Comparison of ENCODE assay signal across 11 cellular contexts in genomic region chrX:137926090-137926489, GRCh38.
DNase-seq lines count a peak whose midpoint lies in the region; ATAC-seq, FAIRE-seq and TF ChIP-seq lines count a peak whose summit lies in the region.
"Had no signal": no experiment of that assay in that cellular context is flagged by ENCODE, and none has a peak within 500 bp of the region (broad histone marks: within the 10 kb centered on the region; RNA-seq: fewer than 3 reads in every experiment).

No MANE protein-coding gene starts in this region.

- WGBS in GM12878 (ENCODE audit: insufficient coverage, insufficient replicate concordance, low lambda C conversion rate, missing lambda C conversion rate): 0% methylated on average over 1 of the region's 1 CpG
- WGBS in neuronal stem cell (ENCODE audit: extremely low coverage in 2 of 2, insufficient read length in 2 of 2, insufficient replicate concordance in 1 of 2), 2 donors: no CpG with 5 or more reads among the region's 1 CpG
- 14 to 26% methylated on average over 1 of the region's 1 CpG for WGBS in thyroid gland, 2 donors

- intact Hi-C loops in GM12878 (cut with micrococcal nuclease; ENCODE audit: unreplicated experiment) (loop anchor here (5.0 kb wide), 1 partner anchor 494 kb away; no protein-coding TSS in a partner anchor), thyroid gland (cut with DNase I) (no loop called here)

- no peak overlapping the region for H2BK12ac ChIP-seq in neuronal stem cell (ENCODE audit: low read length)

- TF ChIP-seq POLR2A in GM12878 (IDR thresholded peaks at IDR 0.05; ENCODE audit: low read depth, low read length): no peak
- TF ChIP-seq POLR2A in thyroid gland (IDR thresholded peaks at IDR 0.05): no peak

- no peaks in the 10 kb centered on the region for H3K79me2 ChIP-seq in GM12878 (ENCODE audit: control insufficient read depth, insufficient read depth, low read length)

- H4K91ac ChIP-seq in neuronal stem cell (ENCODE audit: low read depth, low read length, poor library complexity): no peak overlapping the region

- H3K36me3 ChIP-seq in GM12878 (ENCODE audit: control insufficient read depth in 2 of 2, insufficient read depth in 2 of 2, low read length in 1 of 2): no peaks in the 10 kb centered on the region
- no peaks in the 10 kb centered on the region for H3K36me3 ChIP-seq in neuronal stem cell (replicated peaks in 1 of 2; ENCODE audit: control insufficient read depth in 2 of 2, insufficient read depth in 2 of 2, low read length in 2 of 2)
- no peaks in the 10 kb centered on the region for H3K36me3 ChIP-seq in thyroid gland
- H3K36me3 ChIP-seq: thoracic aorta had no signal

- SMC1A ChIA-PET in GM12878 (lab: Charles Lee; ENCODE audit: uncharacterized antibody, unreplicated experiment): interaction anchor here (1.0 to 1.5 kb wide), 4 partner anchors 9 to 495 kb away, joined by 3 to 5 read pairs (median 4); no protein-coding TSS in a partner anchor

- H3K27me3 Mint-ChIP-seq in activated naive CD4-positive, alpha-beta T cell treated with anti-CD3 and anti-CD28 coated beads, Interleukin-2, amount 10 ng/mL, durations not matched to agents 7 days and 5 days: no peaks in the 10 kb centered on the region
- H3K27me3 Mint-ChIP-seq: activated CD4-positive, alpha-beta memory T cell treated with anti-CD3 and anti-CD28 coated beads, Interleukin-2, amount 10 ng/mL, durations not matched to agents 7 days and 5 days had no signal

- H3K4me1 ChIP-seq in GM12878 (ENCODE audit: control insufficient read depth, insufficient read depth, low read length) (no peaks in the 10 kb centered on the region), neuronal stem cell (ENCODE audit: control insufficient read depth in 2 of 2, insufficient read depth in 1 of 2, low read depth in 1 of 2, low read length in 2 of 2) (peaks cover 0 to 4% of the 10 kb centered on the region in 2 donors), thyroid gland (no peaks in the 10 kb centered on the region)

- CTCF ChIA-PET in GM12878 (lab: Yijun Ruan, JAX): interaction anchor here (0.7 to 1.4 kb wide), 3 partner anchors 494 to 968 kb away, joined by 3 to 7 read pairs (median 4); no protein-coding TSS in a partner anchor
- CTCF ChIA-PET in activated naive CD4-positive, alpha-beta T cell treated with anti-CD3 and anti-CD28 coated beads, Interleukin-2, amount 10 ng/mL, durations not matched to agents 7 days and 5 days (lab: Charles Lee): no interaction called here

- in situ Hi-C loops in GM12878 (cut with MboI): no loop called here

- H3K4ac ChIP-seq in neuronal stem cell (ENCODE audit: low read length): no peak overlapping the region

- no peak overlapping the region for H3K14ac ChIP-seq in neuronal stem cell (ENCODE audit: low read length)

- no TSS peak for BruUV-seq in GM12878 (replicated peaks; lab: Mats Ljungman, UMichigan)

- no peaks in the 10 kb centered on the region for H4K20me1 ChIP-seq in GM12878 (ENCODE audit: control insufficient read depth, insufficient read depth)

- no peaks in the 10 kb centered on the region for H3K36me3 Mint-ChIP-seq in activated naive CD4-positive, alpha-beta T cell treated with anti-CD3 and anti-CD28 coated beads, Interleukin-2, amount 10 ng/mL, durations not matched to agents 7 days and 5 days

- H3K9ac ChIP-seq in GM12878 (ENCODE audit: control insufficient read depth, insufficient read depth, low read length) (no peak overlapping the region), neuronal stem cell (ENCODE audit: low read depth, low read length, poor library complexity) (no peak overlapping the region)

- ATAC-seq in GM12878: 0 out of 3 replicates have a peak, but pooled peaks have one; percentile 38

- no peak overlapping the region for H2AFZ ChIP-seq in GM12878 (ENCODE audit: control insufficient read depth, low read depth, low read length)
- H2AFZ ChIP-seq in neuronal stem cell (ENCODE audit: low read length): no peak overlapping the region

- no peak overlapping the region for H3K23ac ChIP-seq in neuronal stem cell (ENCODE audit: low read depth, low read length, poor library complexity)

- H3K4me1 Mint-ChIP-seq in activated naive CD4-positive, alpha-beta T cell treated with anti-CD3 and anti-CD28 coated beads, Interleukin-2, amount 10 ng/mL, durations not matched to agents 7 days and 5 days: no peaks in the 10 kb centered on the region
- H3K4me1 Mint-ChIP-seq: activated CD4-positive, alpha-beta memory T cell treated with anti-CD3 and anti-CD28 coated beads, Interleukin-2, amount 10 ng/mL, durations not matched to agents 7 days and 5 days had no signal

- H3K27ac Mint-ChIP-seq in activated naive CD4-positive, alpha-beta T cell treated with anti-CD3 and anti-CD28 coated beads, Interleukin-2, amount 10 ng/mL, durations not matched to agents 7 days and 5 days: no peak overlapping the region
- H3K27ac Mint-ChIP-seq: activated CD4-positive, alpha-beta memory T cell treated with anti-CD3 and anti-CD28 coated beads, Interleukin-2, amount 10 ng/mL, durations not matched to agents 7 days and 5 days had no signal

- no peak overlapping the region for H2BK120ac ChIP-seq in neuronal stem cell (ENCODE audit: low read depth, low read length)

- TF ChIP-seq CTCF in GM12878 (IDR thresholded peaks at IDR 0.05 in 2 of 3, conservative IDR thresholded peaks at IDR 0.05 in 1 of 3; ENCODE audit: control insufficient read depth in 2 of 3, extremely low read depth in 1 of 3, insufficient read depth in 1 of 3, low read depth in 3 of 3, low read length in 3 of 3) (peak in 2 of 3 experiments; percentile 19 to 34; a peak in 2 of 6 replicates), thyroid gland (IDR thresholded peaks at IDR 0.05) (no peak)

- POLR2A ChIA-PET in GM12878 (lab: Charles Lee): no interaction called here

- H4K8ac ChIP-seq in neuronal stem cell (ENCODE audit: low read depth, low read length): no peak overlapping the region

- no peaks in the 10 kb centered on the region for H3K79me1 ChIP-seq in neuronal stem cell (ENCODE audit: low read depth, low read length)

- H3K27ac ChIP-seq in GM12878 (ENCODE audit: control insufficient read depth, insufficient read depth): no peak overlapping the region
- no peak overlapping the region for H3K27ac ChIP-seq in neuronal stem cell (replicated peaks; ENCODE audit: low read length)
- no peak overlapping the region for H3K27ac ChIP-seq in thyroid gland
- H3K27ac ChIP-seq: HL-60, thoracic aorta had no signal

- TF ChIP-seq EP300 in GM12878 (IDR thresholded peaks at IDR 0.05; ENCODE audit: borderline replicate concordance in 1 of 2, control insufficient read depth in 1 of 2, low read depth in 2 of 2, low read length in 2 of 2): no peak

- H3K9me3 ChIP-seq in GM12878 (replicated peaks; ENCODE audit: control insufficient read depth, insufficient read depth, low read length): no peaks in the 10 kb centered on the region
- no peaks in the 10 kb centered on the region for H3K9me3 ChIP-seq in neuronal stem cell (replicated peaks in 1 of 2; ENCODE audit: control insufficient read depth in 2 of 2, insufficient read depth in 1 of 2, low read depth in 1 of 2, low read length in 2 of 2)
- no peaks in the 10 kb centered on the region for H3K9me3 ChIP-seq in thyroid gland
- H3K9me3 ChIP-seq: thoracic aorta had no signal

- H3K27me3 ChIP-seq in GM12878 (replicated peaks in 1 of 2; ENCODE audit: control insufficient read depth in 2 of 2, insufficient read depth in 2 of 2, low read length in 1 of 2) (no peaks in the 10 kb centered on the region), neuronal stem cell (ENCODE audit: control insufficient read depth in 3 of 3, insufficient read depth in 3 of 3, low read depth in 1 of 3, low read length in 3 of 3) (no peaks in the 10 kb centered on the region), thyroid gland (no peaks in the 10 kb centered on the region)

- RAD21 ChIA-PET in GM12878 (lab: Charles Lee; ENCODE audit: unreplicated experiment): interaction anchor here (1.5 kb wide), 1 partner anchor 494 kb away, joined by 7 read pairs; no protein-coding TSS in a partner anchor

- DNase-seq in DMS 273 (lab: John Stamatoyannopoulos, UW; ENCODE audit: unreplicated experiment) (peak; percentile 74), DMS 273 treated with DMSO at 0.1 percent for 48 hours (lab: John Stamatoyannopoulos, UW) (no peak), NCI-H2029 (lab: John Stamatoyannopoulos, UW) (peak; percentile 25), GM12878 (ENCODE audit: low read depth, low spot score) (no peak), neuronal stem cell (ENCODE audit: low spot score) (peak; percentile 27), thyroid gland (no peak)
- DNase-seq in activated CD4-positive, alpha-beta T cell treated with anti-CD3 and anti-CD28 coated beads for 1 hour: no peak
- no peak for DNase-seq in activated naive CD4-positive, alpha-beta T cell treated with anti-CD3 and anti-CD28 coated beads, Interleukin-2, amount 10 ng/mL, durations not matched to agents 7 days and 5 days
- DNase-seq: activated CD4-positive, alpha-beta memory T cell treated with anti-CD3 and anti-CD28 coated beads, Interleukin-2, amount 10 ng/mL, durations not matched to agents 7 days and 5 days had no signal

- no peak overlapping the region for H3K4me3 ChIP-seq in GM12878
- H3K4me3 ChIP-seq in neuronal stem cell (ENCODE audit: low read length in 2 of 2): no peak overlapping the region
- no peak overlapping the region for H3K4me3 ChIP-seq in thyroid gland (replicated peaks in 1 of 3)
- H3K4me3 ChIP-seq: thoracic aorta had no signal

- no peak overlapping the region for H2BK15ac ChIP-seq in neuronal stem cell (ENCODE audit: low read length)

- no peak overlapping the region for H3K18ac ChIP-seq in neuronal stem cell (ENCODE audit: low read length)

- H2AK5ac ChIP-seq in neuronal stem cell (ENCODE audit: low read depth, low read length): no peak overlapping the region

- no peak overlapping the region for H2BK5ac ChIP-seq in neuronal stem cell (ENCODE audit: low read length)

- H3K4me3 Mint-ChIP-seq in activated naive CD4-positive, alpha-beta T cell treated with anti-CD3 and anti-CD28 coated beads, Interleukin-2, amount 10 ng/mL, durations not matched to agents 7 days and 5 days: no peak overlapping the region
- H3K4me3 Mint-ChIP-seq: activated CD4-positive, alpha-beta memory T cell treated with anti-CD3 and anti-CD28 coated beads, Interleukin-2, amount 10 ng/mL, durations not matched to agents 7 days and 5 days had no signal

- TF ChIP-seq RAD21 in GM12878 (IDR thresholded peaks at IDR 0.05; ENCODE audit: insufficient read depth, low read depth, low read length): 0 out of 2 replicates have a peak, but pooled peaks have one; percentile 28

- H3K4me2 ChIP-seq in GM12878 (ENCODE audit: control insufficient read depth, insufficient read depth) (no peak overlapping the region), neuronal stem cell (ENCODE audit: insufficient read depth, low read length, poor library complexity, severe bottlenecking) (no peak overlapping the region)

- no peaks in the 10 kb centered on the region for H3K9me3 Mint-ChIP-seq in activated naive CD4-positive, alpha-beta T cell treated with anti-CD3 and anti-CD28 coated beads, Interleukin-2, amount 10 ng/mL, durations not matched to agents 7 days and 5 days
- H3K9me3 Mint-ChIP-seq: activated CD4-positive, alpha-beta memory T cell treated with anti-CD3 and anti-CD28 coated beads, Interleukin-2, amount 10 ng/mL, durations not matched to agents 7 days and 5 days had no signal

- FAIRE-seq in GM12878 (lab: Jason Lieb, UNC): no peak

Comparison
In these comparisons a context has a peak if more than half of its experiments do, and no peak if none do; other contexts are left out.
1. DNase-seq: peak in DMS 273 (single experiment), NCI-H2029 (single experiment) and neuronal stem cell (single experiment); none in DMS 273 treated with DMSO at 0.1 percent for 48 hours (single experiment), GM12878 (single experiment), thyroid gland (0 of 2), activated CD4-positive, alpha-beta T cell treated with anti-CD3 and anti-CD28 coated beads for 1 hour (single experiment) and activated naive CD4-positive, alpha-beta T cell treated with anti-CD3 and anti-CD28 coated beads, Interleukin-2, amount 10 ng/mL, durations not matched to agents 7 days and 5 days (single experiment).
2. CTCF ChIP-seq: peak in GM12878 (2 of 3); none in thyroid gland (0 of 6).